In the genomic region with DNA sequence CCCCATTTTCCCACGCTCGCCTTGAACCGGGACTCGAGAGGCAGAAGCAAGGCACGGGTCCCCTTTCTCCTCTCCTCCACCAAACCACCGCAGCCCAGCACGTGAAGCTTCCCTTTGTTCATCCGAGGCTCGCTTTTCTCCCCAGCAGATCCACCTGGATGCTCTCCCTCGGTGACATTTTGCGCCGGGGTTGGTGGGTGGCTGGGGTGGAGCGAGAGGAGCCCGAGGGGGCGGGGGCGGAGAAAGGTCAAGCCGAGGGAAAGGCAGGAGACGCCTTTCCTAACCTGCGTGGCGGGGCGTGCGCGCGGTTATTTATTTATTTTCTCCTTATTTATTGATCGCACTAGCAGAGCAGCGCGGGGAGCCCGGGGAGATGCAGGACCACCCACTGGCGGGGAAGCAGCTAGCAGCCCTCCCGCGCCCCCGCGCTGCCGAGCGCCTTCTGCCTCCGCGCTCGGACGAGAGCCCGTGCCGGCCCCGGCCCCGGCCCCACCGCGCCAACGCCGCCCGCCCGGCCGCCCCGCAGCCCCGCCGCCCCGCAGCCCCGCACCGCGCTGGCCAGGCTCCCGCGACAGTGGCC, we compare ENCODE assay signal across 1 cellular context.
TF ChIP-seq lines count a peak whose summit lies in the region.

TSS of gene KCND2 (plus strand) at position 280 of the 580 bp plus-strand sequence.

TF ChIP-seq in HCT116, 20 proteins besides CTCF, POLR2A, EP300 and RAD21 (continued from another document):
- TF ChIP-seq ZBTB33 (IDR thresholded peaks at IDR 0.05; ENCODE audit: extremely low read depth, insufficient replicate concordance, low read length): no peak
- TF ChIP-seq YY1 (IDR thresholded peaks at IDR 0.05; ENCODE audit: extremely low read depth, insufficient replicate concordance, low read depth, low read length): no peak
- TF ChIP-seq, protein P1, sequence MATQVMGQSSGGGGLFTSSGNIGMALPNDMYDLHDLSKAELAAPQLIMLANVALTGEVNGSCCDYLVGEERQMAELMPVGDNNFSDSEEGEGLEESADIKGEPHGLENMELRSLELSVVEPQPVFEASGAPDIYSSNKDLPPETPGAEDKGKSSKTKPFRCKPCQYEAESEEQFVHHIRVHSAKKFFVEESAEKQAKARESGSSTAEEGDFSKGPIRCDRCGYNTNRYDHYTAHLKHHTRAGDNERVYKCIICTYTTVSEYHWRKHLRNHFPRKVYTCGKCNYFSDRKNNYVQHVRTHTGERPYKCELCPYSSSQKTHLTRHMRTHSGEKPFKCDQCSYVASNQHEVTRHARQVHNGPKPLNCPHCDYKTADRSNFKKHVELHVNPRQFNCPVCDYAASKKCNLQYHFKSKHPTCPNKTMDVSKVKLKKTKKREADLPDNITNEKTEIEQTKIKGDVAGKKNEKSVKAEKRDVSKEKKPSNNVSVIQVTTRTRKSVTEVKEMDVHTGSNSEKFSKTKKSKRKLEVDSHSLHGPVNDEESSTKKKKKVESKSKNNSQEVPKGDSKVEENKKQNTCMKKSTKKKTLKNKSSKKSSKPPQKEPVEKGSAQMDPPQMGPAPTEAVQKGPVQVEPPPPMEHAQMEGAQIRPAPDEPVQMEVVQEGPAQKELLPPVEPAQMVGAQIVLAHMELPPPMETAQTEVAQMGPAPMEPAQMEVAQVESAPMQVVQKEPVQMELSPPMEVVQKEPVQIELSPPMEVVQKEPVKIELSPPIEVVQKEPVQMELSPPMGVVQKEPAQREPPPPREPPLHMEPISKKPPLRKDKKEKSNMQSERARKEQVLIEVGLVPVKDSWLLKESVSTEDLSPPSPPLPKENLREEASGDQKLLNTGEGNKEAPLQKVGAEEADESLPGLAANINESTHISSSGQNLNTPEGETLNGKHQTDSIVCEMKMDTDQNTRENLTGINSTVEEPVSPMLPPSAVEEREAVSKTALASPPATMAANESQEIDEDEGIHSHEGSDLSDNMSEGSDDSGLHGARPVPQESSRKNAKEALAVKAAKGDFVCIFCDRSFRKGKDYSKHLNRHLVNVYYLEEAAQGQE (IDR thresholded peaks at IDR 0.05; ENCODE audit: low read depth): no peak
- TF ChIP-seq CBX3 (IDR thresholded peaks at IDR 0.05; ENCODE audit: low read depth): no peak
- TF ChIP-seq ELF1 (IDR thresholded peaks at IDR 0.05; ENCODE audit: borderline replicate concordance, low read depth): no peak
- no peak for TF ChIP-seq SRF (IDR thresholded peaks at IDR 0.05; ENCODE audit: low read depth)
- TF ChIP-seq FOSL1 (IDR thresholded peaks at IDR 0.05; ENCODE audit: low read depth): no peak
- TF ChIP-seq EGR1 (IDR thresholded peaks at IDR 0.05; ENCODE audit: low read depth): no peak
